8 cellular contexts compared by ENCODE assay signal in the genomic region with DNA sequence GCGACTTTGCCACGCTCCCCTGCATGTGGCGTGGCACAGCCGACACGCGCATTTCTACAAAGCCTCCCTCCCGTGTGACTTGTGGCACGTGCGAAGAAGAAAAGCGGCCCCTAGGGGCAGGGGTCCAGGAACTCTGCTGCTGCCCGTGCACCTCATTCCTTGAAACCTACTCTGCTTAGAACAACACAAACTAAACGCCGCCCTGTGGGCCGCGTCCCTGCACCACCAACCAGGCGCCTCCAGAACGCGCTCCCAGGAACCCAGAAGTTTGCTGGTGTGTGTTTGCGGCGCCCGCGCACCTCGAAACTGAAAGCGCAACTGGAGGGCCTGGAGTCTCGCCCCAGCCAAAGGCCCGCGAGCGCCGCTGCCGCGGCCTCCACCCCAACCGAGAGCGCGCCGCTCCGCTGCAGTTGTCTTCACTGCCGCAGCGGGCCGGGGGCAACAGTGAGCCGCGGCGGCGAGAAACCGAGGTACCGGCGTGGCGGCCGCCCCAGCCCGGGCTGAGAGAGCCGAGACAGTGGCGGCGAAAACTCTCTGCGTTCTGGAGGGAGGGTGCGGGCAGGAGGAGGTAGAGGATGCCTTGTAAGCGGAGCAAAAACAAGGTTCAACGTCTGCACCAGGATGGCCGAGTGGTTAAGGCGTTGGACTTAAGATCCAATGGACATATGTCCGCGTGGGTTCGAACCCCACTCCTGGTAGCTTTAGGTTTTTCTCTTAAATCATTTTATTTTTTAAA.
DNase-seq lines count a peak whose midpoint lies in the region; ATAC-seq lines count a peak whose summit lies in the region.

No MANE protein-coding gene starts in this region.

- peak; percentile 83 for ATAC-seq in HG03457 (IDR thresholded peaks at IDR 0.05; ENCODE audit: unreplicated experiment)

- DNase-seq in GM19240 (ENCODE audit: insufficient read length, low spot score) (peak; percentile 91), NCI-H510A treated with DMSO at 0.1 percent for 48 hours (lab: John Stamatoyannopoulos, UW) (peak; percentile 82), kidney tubule cell (ENCODE audit: low spot score) (peak; percentile 95)
- DNase-seq in activated CD4-positive, alpha-beta T cell treated with anti-CD3 and anti-CD28 coated beads for 4 hours, result peak; percentile 89 to 91
- peak; percentile 78 to 84 for DNase-seq in stimulated activated CD4-positive, alpha-beta T cell treated with anti-CD3 and anti-CD28 coated beads, Interleukin-1b, Interleukin-23, amount 100 ng/mL, for 1 hour (ENCODE audit: low read depth in 2 of 2)

- H3K9ac ChIP-seq in BLaER1 treated with 17β-estradiol and CSF1 and Interleukin-3, amounts not matched to agents 10 nM and 100 nM, result peak overlapping the region; percentile 78 to 95 (median 87)

- no peaks in the 10 kb centered on the region for H3K36me3 ChIP-seq in BLaER1 treated with 17β-estradiol and CSF1 and Interleukin-3, amounts not matched to agents 10 nM and 100 nM

- H3K9me3 ChIP-seq in BLaER1 treated with 17β-estradiol and CSF1 and Interleukin-3, amounts not matched to agents 10 nM and 100 nM (replicated peaks in 1 of 11), result peaks cover 0 to 15% (median 11%) of the 10 kb centered on the region in 11 experiments; a peak in 18 of 22 replicates

- no peaks in the 10 kb centered on the region for H3K27me3 ChIP-seq in BLaER1 treated with 17β-estradiol and CSF1 and Interleukin-3, amounts not matched to agents 10 nM and 100 nM

- peak overlapping the region; percentile 59 to 78 (median 67) for H3K4me3 ChIP-seq in BLaER1 treated with 17β-estradiol and CSF1 and Interleukin-3, amounts not matched to agents 10 nM and 100 nM

- peak overlapping the region; percentile 83 to 93 (median 88) for H3K4me2 ChIP-seq in BLaER1 treated with 17β-estradiol and CSF1 and Interleukin-3, amounts not matched to agents 10 nM and 100 nM

- H3K27ac ChIP-seq in BLaER1 treated with 17β-estradiol and CSF1 and Interleukin-3, amounts not matched to agents 10 nM and 100 nM, result peak overlapping the region; percentile 80 to 95 (median 89)
- peak overlapping the region; percentile 80 for H3K27ac ChIP-seq in cingulate gyrus (ENCODE audit: low read depth, low read length)

- H3K4me1 ChIP-seq in BLaER1 treated with 17β-estradiol and CSF1 and Interleukin-3, amounts not matched to agents 10 nM and 100 nM, result peaks cover 19 to 35% (median 28%) of the 10 kb centered on the region in 10 experiments

- no peaks in the 10 kb centered on the region for H4K20me1 ChIP-seq in BLaER1 treated with 17β-estradiol and CSF1 and Interleukin-3, amounts not matched to agents 10 nM and 100 nM

Comparison
In these comparisons a context has a peak if more than half of its experiments do, and no peak if none do; other contexts are left out.
1. Peak in every context shown above with its lines: DNase-seq, ATAC-seq, H3K4me3 ChIP-seq and H3K27ac ChIP-seq.